Comparison of ENCODE assay signal across 11 cellular contexts in genomic region chr2:216694826-216695217, GRCh38. TPM values are rescaled to one million over a fixed set of nuclear protein-coding genes. Genes with fewer than 3 reads are reported as not detected.
A peak's percentile ranks its signal among the peaks of the same experiment; 100 is the strongest.
DNase-seq lines count a peak whose midpoint lies in the region; ATAC-seq and TF ChIP-seq lines count a peak whose summit lies in the region.
"Had no signal": no experiment of that assay in that cellular context is flagged by ENCODE, and none has a peak within 500 bp of the region (broad histone marks: within the 10 kb centered on the region; RNA-seq: fewer than 3 reads in every experiment).

No MANE protein-coding gene starts in this region.

- no peak overlapping the region for H2BK120ac ChIP-seq in mesendoderm (ENCODE audit: low read depth, low read length)

- H2AK5ac ChIP-seq in mesendoderm (ENCODE audit: low read length), result no peak overlapping the region

- no peak for TF ChIP-seq EP300 in SK-N-SH (IDR thresholded peaks at IDR 0.05; ENCODE audit: borderline replicate concordance in 1 of 2, low read depth in 1 of 2, low read length in 1 of 2)

- H4K20me1 ChIP-seq in SK-N-SH (ENCODE audit: insufficient read depth), result peaks cover 5% of the 10 kb centered on the region; the same call in 1 of the 2 replicates

- H3K4me2 ChIP-seq in SK-N-SH, result peak overlapping the region; percentile 95
- peak overlapping the region; percentile 79 for H3K4me2 ChIP-seq in mesendoderm (ENCODE audit: low read length)

- no peak overlapping the region for H2BK5ac ChIP-seq in mesendoderm (ENCODE audit: low read length)

- peaks cover 59% of the 10 kb centered on the region for H3K27me3 Mint-ChIP-seq in activated T-helper 2 cell treated with anti-CD3 and anti-CD28 coated beads, Interferon-gamma antibody, Interleukin-2, Interleukin-4, amounts not matched to agents 10 μg/mL and 5 μg/mL and 100 μg/mL, durations not matched to agents 14 hours and 24 hours and 36 hours (ENCODE audit: low read depth)

- WGBS in SK-N-SH (ENCODE audit: low lambda C conversion rate), result 68% methylated on average over 10 of the region's 10 CpGs
- no CpG with 5 or more reads among the region's 10 CpGs for WGBS in mesendoderm (ENCODE audit: extremely low coverage, insufficient coverage, low lambda C conversion rate)

- no peak overlapping the region for H3K18ac ChIP-seq in mesendoderm (ENCODE audit: low read length)

- H3K27me3 ChIP-seq in SK-N-SH (ENCODE audit: insufficient read depth) (no peaks in the 10 kb centered on the region), mesendoderm (ENCODE audit: insufficient read depth, low read length, poor library complexity) (peaks cover 14% of the 10 kb centered on the region), tibial artery (no peaks in the 10 kb centered on the region)

- no peak overlapping the region for H2BK15ac ChIP-seq in mesendoderm (replicated peaks; ENCODE audit: low read depth)

- H3K79me2 ChIP-seq in SK-N-SH (ENCODE audit: insufficient read depth), result no peaks in the 10 kb centered on the region
- no peaks in the 10 kb centered on the region for H3K79me2 ChIP-seq in mesendoderm (ENCODE audit: control insufficient read depth, insufficient read depth, low read length)

- CTCF ChIA-PET in SK-N-SH (lab: Yijun Ruan, JAX), result interaction anchor here (0.6 to 7.5 kb wide), 15 partner anchors 11 to 1062 kb away, joined by 3 to 74 read pairs (median 5); no protein-coding TSS in a partner anchor

- H3K4me3 Mint-ChIP-seq in activated T-helper 2 cell treated with anti-CD3 and anti-CD28 coated beads, Interferon-gamma antibody, Interleukin-2, Interleukin-4, amounts not matched to agents 10 μg/mL and 5 μg/mL and 100 μg/mL, durations not matched to agents 14 hours and 24 hours and 36 hours (ENCODE audit: low read depth), result no peak overlapping the region

- no peaks in the 10 kb centered on the region for H3K9me3 Mint-ChIP-seq in activated T-helper 2 cell treated with anti-CD3 and anti-CD28 coated beads, Interferon-gamma antibody, Interleukin-2, Interleukin-4, amounts not matched to agents 10 μg/mL and 5 μg/mL and 100 μg/mL, durations not matched to agents 14 hours and 24 hours and 36 hours
- H3K9me3 Mint-ChIP-seq: activated naive CD4-positive, alpha-beta T cell treated with anti-CD3 and anti-CD28 coated beads, Interleukin-2, amount 50 U/mL, for 24 hours had no signal

- H3K23ac ChIP-seq in mesendoderm (ENCODE audit: low read length), result peak overlapping the region; percentile 89

- intact Hi-C loops in tibial artery (cut with DNase I; ENCODE audit: low total_unique reads), result loop anchor here (5.0 to 10.0 kb wide), 4 partner anchors 290 to 1017 kb away; no protein-coding TSS in a partner anchor
- intact Hi-C loops in activated T-helper 2 cell treated with anti-CD3 and anti-CD28 coated beads, Interferon-gamma antibody, Interleukin-2, Interleukin-4, amounts not matched to agents 10 μg/mL and 5 μg/mL and 100 μg/mL, durations not matched to agents 14 hours and 24 hours and 36 hours (cut with micrococcal nuclease), result loop anchor here (5.0 kb wide), 3 partner anchors 397 to 1017 kb away; no protein-coding TSS in a partner anchor

- no peaks in the 10 kb centered on the region for H3K36me3 Mint-ChIP-seq in activated T-helper 2 cell treated with anti-CD3 and anti-CD28 coated beads, Interferon-gamma antibody, Interleukin-2, Interleukin-4, amounts not matched to agents 10 μg/mL and 5 μg/mL and 100 μg/mL, durations not matched to agents 14 hours and 24 hours and 36 hours (ENCODE audit: low read depth)
- H3K36me3 Mint-ChIP-seq: activated naive CD4-positive, alpha-beta T cell treated with anti-CD3 and anti-CD28 coated beads, Interleukin-2, amount 50 U/mL, for 24 hours; CD4-positive, CD25-positive, alpha-beta regulatory T cell had no signal

- POLR2A ChIA-PET in SK-N-SH (lab: Yijun Ruan, JAX), result interaction anchor here (0.7 to 1.5 kb wide), 2 partner anchors 98 to 190 kb away, joined by 3 to 6 read pairs; no protein-coding TSS in a partner anchor

- DNase-seq in SK-N-SH (no peak), choroid plexus epithelial cell (ENCODE audit: low read depth) (no peak), mesendoderm (no peak), tibial artery (no peak), NCI-H2081 (lab: John Stamatoyannopoulos, UW) (no peak)
- DNase-seq in activated T-helper 2 cell treated with anti-CD3 and anti-CD28 coated beads, Interferon-gamma antibody, Interleukin-2, Interleukin-4, amounts not matched to agents 10 μg/mL and 5 μg/mL and 100 μg/mL, durations not matched to agents 14 hours and 24 hours and 36 hours (ENCODE audit: low spot score), result no peak

- H3K79me1 ChIP-seq in mesendoderm (ENCODE audit: low read length), result no peaks in the 10 kb centered on the region

- peaks cover 25% of the 10 kb centered on the region for H3K4me1 Mint-ChIP-seq in activated T-helper 2 cell treated with anti-CD3 and anti-CD28 coated beads, Interferon-gamma antibody, Interleukin-2, Interleukin-4, amounts not matched to agents 10 μg/mL and 5 μg/mL and 100 μg/mL, durations not matched to agents 14 hours and 24 hours and 36 hours (ENCODE audit: low read depth)

- no peak for TF ChIP-seq RAD21 in SK-N-SH (IDR thresholded peaks at IDR 0.05; ENCODE audit: low read length)

- no peaks in the 10 kb centered on the region for H3K9me2 ChIP-seq in SK-N-SH

- H3K9me3 ChIP-seq in SK-N-SH (no peaks in the 10 kb centered on the region), tibial artery (no peaks in the 10 kb centered on the region)

- no peak overlapping the region for H3K4ac ChIP-seq in mesendoderm (ENCODE audit: low read depth, low read length)

- peak overlapping the region; percentile 66 to 74 for H3K4me3 ChIP-seq in SK-N-SH (ENCODE audit: low read depth in 2 of 2, low read length in 1 of 2)
- peak overlapping the region; percentile 73 for H3K4me3 ChIP-seq in choroid plexus epithelial cell (ENCODE audit: low read depth, low read length)
- H3K4me3 ChIP-seq in mesendoderm (ENCODE audit: low read length), result no peak overlapping the region
- H3K4me3 ChIP-seq in tibial artery, result peak overlapping the region; percentile 67 to 71

- H3K27ac Mint-ChIP-seq in activated T-helper 2 cell treated with anti-CD3 and anti-CD28 coated beads, Interferon-gamma antibody, Interleukin-2, Interleukin-4, amounts not matched to agents 10 μg/mL and 5 μg/mL and 100 μg/mL, durations not matched to agents 14 hours and 24 hours and 36 hours, result no peak overlapping the region
- H3K27ac Mint-ChIP-seq: activated naive CD4-positive, alpha-beta T cell treated with anti-CD3 and anti-CD28 coated beads, Interleukin-2, amount 50 U/mL, for 24 hours; CD4-positive, CD25-positive, alpha-beta regulatory T cell had no signal

- no peak overlapping the region for H3K56ac ChIP-seq in mesendoderm (ENCODE audit: low read length)

- H3K27ac ChIP-seq in SK-N-SH (ENCODE audit: low read depth in 2 of 2, low read length in 1 of 2), result peak overlapping the region; percentile 53 to 71; a peak in 2 of 4 replicates
- H3K27ac ChIP-seq in mesendoderm (ENCODE audit: low read depth, low read length), result no peak overlapping the region
- peak overlapping the region; percentile 86 to 88 for H3K27ac ChIP-seq in tibial artery

- TF ChIP-seq CTCF in SK-N-SH (IDR thresholded peaks at IDR 0.05) (no peak), choroid plexus epithelial cell (conservative IDR thresholded peaks at IDR 0.05; ENCODE audit: low read depth, low read length) (no peak), tibial artery (IDR thresholded peaks at IDR 0.05) (no peak)

- H3K36me3 ChIP-seq in SK-N-SH (replicated peaks in 1 of 2; ENCODE audit: control insufficient read depth in 1 of 2, insufficient read depth in 2 of 2, low read length in 1 of 2) (no peaks in the 10 kb centered on the region), mesendoderm (ENCODE audit: control insufficient read depth, insufficient read depth, low read length) (no peaks in the 10 kb centered on the region), tibial artery (no peaks in the 10 kb centered on the region)

- peaks cover 18% of the 10 kb centered on the region for H3F3A ChIP-seq in SK-N-SH (replicated peaks; ENCODE audit: insufficient read depth)

- H4K5ac ChIP-seq in mesendoderm (ENCODE audit: low read length), result no peak overlapping the region

- H3K9ac ChIP-seq in SK-N-SH, result peak overlapping the region; percentile 61
- no peak overlapping the region for H3K9ac ChIP-seq in mesendoderm (ENCODE audit: low read length)

- no peak overlapping the region for H4K8ac ChIP-seq in mesendoderm (ENCODE audit: low read depth, low read length)

- peak overlapping the region; percentile 82; the same call in 1 of the 2 replicates for H2AFZ ChIP-seq in SK-N-SH (ENCODE audit: low read depth)

- H3K4me1 ChIP-seq in SK-N-SH (ENCODE audit: control insufficient read depth in 1 of 2, insufficient read depth in 2 of 2, low read depth in 1 of 2, low read length in 1 of 2) (peaks cover 42 to 61% of the 10 kb centered on the region in 2 experiments), mesendoderm (ENCODE audit: control insufficient read depth, low read depth, low read length) (peaks cover 10% of the 10 kb centered on the region), tibial artery (peaks cover 0 to 53% (median 44%) of the 10 kb centered on the region in 4 donors)

- ATAC-seq in SK-N-SH treated with all-trans-retinoic acid at 6 μM for 48 hours, result no peak
- ATAC-seq in HG02571 (IDR thresholded peaks at IDR 0.05; ENCODE audit: unreplicated experiment), result no peak

TF ChIP-seq in SK-N-SH, 30 proteins besides CTCF, POLR2A, EP300 and RAD21 (continues in another document):
- TF ChIP-seq USF2 (IDR thresholded peaks at IDR 0.05; ENCODE audit: borderline replicate concordance, low read depth, low read length), result no peak

TF ChIP-seq in SK-N-SH treated with all-trans-retinoic acid at 6 μM for 48 hours, 23 proteins besides CTCF, POLR2A, EP300 and RAD21 (continues in another document):
- TF ChIP-seq OSR1 (CRISPR knock-in tag; IDR thresholded peaks at IDR 0.05) (no peak), CSRNP3 (CRISPR knock-in tag; IDR thresholded peaks at IDR 0.05) (no peak), ZNF565 (CRISPR knock-in tag; conservative IDR thresholded peaks at IDR 0.05; ENCODE audit: low read depth) (no peak)

RNA-seq across cellular contexts. Expression of gene IGFBP5, which starts 0.5 kb away (rescaled TPM):
- 156 and 323 TPM in 2 replicates for polyA plus RNA-seq in SK-N-SH (2012; rRNA removed)
- 92.2 and 140 TPM in 2 replicates for polyA plus RNA-seq in SK-N-SH (2012; cell fraction: cytosol; rRNA removed)
- 204 and 262 TPM in 2 replicates for polyA plus RNA-seq in SK-N-SH (2012; cell fraction: nucleus; rRNA removed)
- 0.35 TPM for polyA plus RNA-seq in mesendoderm (2013, experiment 1 of 2)
- polyA plus RNA-seq in mesendoderm (2013, experiment 2 of 2), result 0.32 TPM
- not detected in 2 replicates for total RNA-seq in activated T-helper 2 cell treated with anti-CD3 and anti-CD28 coated beads, Interferon-gamma antibody, Interleukin-2, Interleukin-4, amounts not matched to agents 10 μg/mL and 5 μg/mL and 100 μg/mL, durations not matched to agents 14 hours and 24 hours and 36 hours
- total RNA-seq: HT-29 had no signal
- polyA plus RNA-seq: CD4-positive, CD25-positive, alpha-beta regulatory T cell had no signal
